ENCODE assay signal across 8 cellular contexts in genomic region chr11:93196816-93197382, GRCh38. TPM values are rescaled to one million over a fixed set of nuclear protein-coding genes. Genes with fewer than 3 reads are reported as not detected.
DNase-seq lines count a peak whose midpoint lies in the region; ATAC-seq and TF ChIP-seq lines count a peak whose summit lies in the region.

No MANE protein-coding gene starts in this region.

- H3K18ac ChIP-seq in H9 (ENCODE audit: insufficient read length, low read depth, low read length) = peak overlapping the region; percentile 84

- no peak overlapping the region for H2BK15ac ChIP-seq in H9 (ENCODE audit: low read depth, low read length)

- H3K27ac ChIP-seq in H9 (ENCODE audit: insufficient read length, low read depth, low read length) (peak overlapping the region; percentile 74), dorsolateral prefrontal cortex (peak overlapping the region in 58 of 59 donors; percentile 75 to 99 (median 96))

- peaks cover 4% of the 10 kb centered on the region for H3K23me2 ChIP-seq in H9 (ENCODE audit: insufficient read length, low read depth, low read length, poor library complexity, severe bottlenecking)

- H2BK20ac ChIP-seq in H9 (ENCODE audit: low read depth, low read length, poor library complexity, severe bottlenecking) = no peak overlapping the region

- no peaks in the 10 kb centered on the region for H3K9me3 Mint-ChIP-seq in activated CD4-positive, alpha-beta T cell treated with anti-CD3 and anti-CD28 coated beads, Interleukin-2, amount 10 ng/mL, durations not matched to agents 24 days and 14 days
- no peaks in the 10 kb centered on the region; a peak in 1 of 5 replicates for H3K9me3 Mint-ChIP-seq in H9
- H3K9me3 Mint-ChIP-seq in natural killer cell treated with Interleukin-12 subunit alpha and Interleukin-12 subunit beta and Interleukin-15 and Interleukin-18, amount 100 ng/mL, for 72 hours = no peaks in the 10 kb centered on the region

- no peak for TF ChIP-seq POLR2A in NB4 (IDR thresholded peaks at IDR 0.05; ENCODE audit: extremely low read depth, insufficient read length)

- 0 out of 2 replicates have a peak, but pooled peaks cover 4% of the 10 kb centered on the region for H3K4me1 ChIP-seq in H9 (ENCODE audit: insufficient read depth, low read length)

- no peak overlapping the region for H2BK5ac ChIP-seq in H9 (ENCODE audit: insufficient read length, low read length)

- no peak overlapping the region for H2AFZ ChIP-seq in H9 (ENCODE audit: low read length)

- H3K27ac Mint-ChIP-seq in activated CD4-positive, alpha-beta T cell treated with anti-CD3 and anti-CD28 coated beads, Interleukin-2, amount 10 ng/mL, durations not matched to agents 24 days and 14 days = peak overlapping the region; percentile 87
- peak overlapping the region; percentile 98 to 99 (median 99) for H3K27ac Mint-ChIP-seq in H9
- peak overlapping the region; percentile 89 to 93 for H3K27ac Mint-ChIP-seq in natural killer cell treated with Interleukin-12 subunit alpha and Interleukin-12 subunit beta and Interleukin-15 and Interleukin-18, amount 100 ng/mL, for 72 hours

- peak overlapping the region; percentile 94 for H3K4me3 ChIP-seq in NB4 (ENCODE audit: low read depth, low read length)
- peak overlapping the region; percentile 57 to 97 (median 84) for H3K4me3 ChIP-seq in dorsolateral prefrontal cortex

- H3K27me3 ChIP-seq in H9 (ENCODE audit: insufficient read depth, low read length) = no peaks in the 10 kb centered on the region
- no peaks in the 10 kb centered on the region for H3K27me3 ChIP-seq in dorsolateral prefrontal cortex

- H2AK5ac ChIP-seq in H9 (ENCODE audit: insufficient read length, low read length) = no peak overlapping the region

- ATAC-seq in natural killer cell treated with Interleukin-12 subunit alpha and Interleukin-12 subunit beta and Interleukin-15 and Interleukin-18, amount 100 ng/mL, for 72 hours = no peak

- no peaks in the 10 kb centered on the region for H4K20me1 ChIP-seq in H9 (ENCODE audit: control insufficient read depth, insufficient read depth, insufficient read length)

- H3K9ac ChIP-seq in H9 (ENCODE audit: extremely low read depth, insufficient read length, low read length) = peak overlapping the region; percentile 86

- H3K23ac ChIP-seq in H9 (ENCODE audit: insufficient read length, low read depth, low read length) = no peak overlapping the region

- TF ChIP-seq CTCF in H9 (conservative IDR thresholded peaks at IDR 0.05) (peak; percentile 67), NB4 (IDR thresholded peaks at IDR 0.05; ENCODE audit: low read depth, low read length) (no peak), dorsolateral prefrontal cortex (IDR thresholded peaks at IDR 0.05 in 54 of 56, conservative IDR thresholded peaks at IDR 0.05 in 2 of 56; ENCODE audit: low read depth in 1 of 56, partially characterized antibody in 56 of 56) (peak in 34 of 56 donors; percentile 8 to 49 (median 28)), GM20000 (IDR thresholded peaks at IDR 0.05; ENCODE audit: extremely low read depth, missing control alignments) (no peak)

- peaks cover 1% of the 10 kb centered on the region; the same call in 1 of the 2 replicates for H3K79me2 ChIP-seq in H9 (ENCODE audit: insufficient read depth, low read length)

- H3K27me3 Mint-ChIP-seq in activated CD4-positive, alpha-beta T cell treated with anti-CD3 and anti-CD28 coated beads, Interleukin-2, amount 10 ng/mL, durations not matched to agents 24 days and 14 days = peaks cover 14% of the 10 kb centered on the region
- H3K27me3 Mint-ChIP-seq in H9 (ENCODE audit: low read depth) = no peaks in the 10 kb centered on the region
- peaks cover 7 to 12% of the 10 kb centered on the region in 2 donors for H3K27me3 Mint-ChIP-seq in natural killer cell treated with Interleukin-12 subunit alpha and Interleukin-12 subunit beta and Interleukin-15 and Interleukin-18, amount 100 ng/mL, for 72 hours

- H3T11ph ChIP-seq in H9 (ENCODE audit: low read length) = no peak overlapping the region

- WGBS in H9 (ENCODE audit: extremely low coverage, insufficient read length, low lambda C conversion rate) = no CpG with 5 or more reads among the region's 13 CpGs

- no peak overlapping the region for H2BK120ac ChIP-seq in H9 (ENCODE audit: low read depth, low read length, poor library complexity, severe bottlenecking)

- peak overlapping the region; percentile 87; the same call in 1 of the 2 replicates for H3K14ac ChIP-seq in H9 (ENCODE audit: insufficient read depth, low read length)

- H4K8ac ChIP-seq in H9 (replicated peaks; ENCODE audit: insufficient read length, low read depth, low read length) = no peak overlapping the region

- peak overlapping the region; percentile 50 for H3K4me2 ChIP-seq in H9 (ENCODE audit: insufficient read depth, insufficient read length, low read length)

- DNase-seq in activated CD4-positive, alpha-beta T cell treated with anti-CD3 and anti-CD28 coated beads, Interleukin-2, amount 10 ng/mL, durations not matched to agents 24 days and 14 days = no peak
- DNase-seq in activated CD4-positive, alpha-beta T cell treated with anti-CD3 and anti-CD28 coated beads for 1 hour = no peak
- DNase-seq in H9 = no peak
- peak; percentile 40 for DNase-seq in NB4 (ENCODE audit: low read depth)
- DNase-seq in dorsolateral prefrontal cortex = no peak
- no peak for DNase-seq in natural killer cell treated with Interleukin-12 subunit alpha and Interleukin-12 subunit beta and Interleukin-15 and Interleukin-18, amount 100 ng/mL, for 72 hours (ENCODE audit: low spot score)
- DNase-seq in medulla oblongata (ENCODE audit: extremely low spot score) = no peak
- DNase-seq in GM20000 (ENCODE audit: low spot score) = no peak

- no peak overlapping the region for H3K56ac ChIP-seq in H9 (ENCODE audit: insufficient read length, low read depth, low read length)

- no peak overlapping the region for H4K91ac ChIP-seq in H9 (ENCODE audit: insufficient read length, low read depth, low read length)

- no peaks in the 10 kb centered on the region for H3K36me3 Mint-ChIP-seq in activated CD4-positive, alpha-beta T cell treated with anti-CD3 and anti-CD28 coated beads, Interleukin-2, amount 10 ng/mL, durations not matched to agents 24 days and 14 days (ENCODE audit: low read depth)
- peaks cover 0 to 4% (median 3%) of the 10 kb centered on the region in 3 experiments; a peak in 2 of 7 replicates for H3K36me3 Mint-ChIP-seq in H9 (ENCODE audit: insufficient read depth in 1 of 3, low read depth in 3 of 3)
- no peaks in the 10 kb centered on the region for H3K36me3 Mint-ChIP-seq in natural killer cell treated with Interleukin-12 subunit alpha and Interleukin-12 subunit beta and Interleukin-15 and Interleukin-18, amount 100 ng/mL, for 72 hours

- H4K5ac ChIP-seq in H9 (ENCODE audit: insufficient read length, low read depth, low read length) = peak overlapping the region; percentile 54

- H2BK12ac ChIP-seq in H9 (ENCODE audit: insufficient read length, low read depth, low read length) = no peak overlapping the region

- no peaks in the 10 kb centered on the region for H3K9me3 ChIP-seq in H9 (ENCODE audit: control insufficient read depth, low read depth, low read length)

- peaks cover 16% of the 10 kb centered on the region for H3K4me1 Mint-ChIP-seq in activated CD4-positive, alpha-beta T cell treated with anti-CD3 and anti-CD28 coated beads, Interleukin-2, amount 10 ng/mL, durations not matched to agents 24 days and 14 days
- H3K4me1 Mint-ChIP-seq in H9 = peaks cover 17 to 29% of the 10 kb centered on the region in 2 experiments
- H3K4me1 Mint-ChIP-seq in natural killer cell treated with Interleukin-12 subunit alpha and Interleukin-12 subunit beta and Interleukin-15 and Interleukin-18, amount 100 ng/mL, for 72 hours (ENCODE audit: low read depth in 2 of 2) = peaks cover 19 to 26% of the 10 kb centered on the region in 2 donors

- H3K79me1 ChIP-seq in H9 (ENCODE audit: insufficient read depth, low read depth, low read length, poor library complexity, severe bottlenecking) = no peaks in the 10 kb centered on the region

- H3K4ac ChIP-seq in H9 (ENCODE audit: low read depth, low read length) = no peak overlapping the region

- peak overlapping the region; percentile 86 for H3K4me3 Mint-ChIP-seq in activated CD4-positive, alpha-beta T cell treated with anti-CD3 and anti-CD28 coated beads, Interleukin-2, amount 10 ng/mL, durations not matched to agents 24 days and 14 days
- H3K4me3 Mint-ChIP-seq in H9 = peak overlapping the region; percentile 89 to 94
- H3K4me3 Mint-ChIP-seq in natural killer cell treated with Interleukin-12 subunit alpha and Interleukin-12 subunit beta and Interleukin-15 and Interleukin-18, amount 100 ng/mL, for 72 hours = peak overlapping the region; percentile 98

- intact Hi-C loops in activated CD4-positive, alpha-beta T cell treated with anti-CD3 and anti-CD28 coated beads, Interleukin-2, amount 10 ng/mL, durations not matched to agents 24 days and 14 days (cut with micrococcal nuclease) = loop anchor here (2.0 to 10.0 kb wide), 5 partner anchors 232 to 938 kb away; partner anchors contain the start of genes C11orf54, CEP295, MTNR1B and SMCO4
- intact Hi-C loops in dorsolateral prefrontal cortex (cut with DNase I) = no loop called here

RNA-seq across cellular contexts. Expression of gene SLC36A4, which starts 0.9 kb away (rescaled TPM):
- total RNA-seq in activated CD4-positive, alpha-beta T cell treated with anti-CD3 and anti-CD28 coated beads, Interleukin-2, amount 10 ng/mL, durations not matched to agents 24 days and 14 days = 14.7 and 16.1 TPM in 2 replicates
- total RNA-seq in H9 (2021) (30.0 and 33.3 TPM in 2 replicates), dorsolateral prefrontal cortex (10 to 100 TPM; 15.8 to 51.5 (median 33.7) TPM)
- total RNA-seq in natural killer cell treated with Interleukin-12 subunit alpha and Interleukin-12 subunit beta and Interleukin-15 and Interleukin-18, amount 100 ng/mL, for 72 hours = 10 to 100 TPM; 13.6 to 17.2 TPM

Comparison
In these comparisons a context has a peak if more than half of its experiments do, and no peak if none do; other contexts are left out.
1. CTCF ChIP-seq: peak in H9 (single experiment) and dorsolateral prefrontal cortex (34 of 56); none in NB4 (single experiment) and GM20000 (single experiment).
2. Peak in every context shown above with its lines, with median percentiles within 50 percentile points of each other: H3K27ac Mint-ChIP-seq and H3K4me3 Mint-ChIP-seq.